In the genomic region with DNA sequence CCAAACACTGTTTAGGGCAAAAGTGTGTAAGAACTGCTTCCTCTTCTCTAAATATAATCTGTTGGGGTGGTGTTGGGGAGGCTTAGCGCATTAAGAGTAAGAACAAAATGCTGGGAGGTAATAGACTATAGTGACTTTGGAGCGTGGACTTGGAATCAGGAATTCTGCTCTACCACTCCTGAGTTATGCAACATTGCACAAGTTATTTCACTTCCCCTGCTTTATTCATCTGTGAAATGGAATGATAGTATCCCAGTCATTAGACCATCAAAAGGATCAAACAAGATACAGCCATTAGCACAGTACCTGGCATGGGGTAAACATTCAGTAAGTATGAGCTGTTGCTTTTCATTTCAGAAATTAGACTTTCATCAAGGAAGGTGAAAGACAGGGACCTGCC, we compare ENCODE assay signal across 1 cellular context.
TF ChIP-seq lines count a peak whose summit lies in the region.

No MANE protein-coding gene starts in this region.

TF ChIP-seq in Ishikawa, 13 proteins besides CTCF, POLR2A, EP300 and RAD21 (continued from another document):
- TF ChIP-seq EGR1 (IDR thresholded peaks at IDR 0.05), result no peak
- TF ChIP-seq TEAD4 (IDR thresholded peaks at IDR 0.05), result peak; percentile 53
- TF ChIP-seq MAX (IDR thresholded peaks at IDR 0.05), result no peak
- no peak for TF ChIP-seq FOXM1 (IDR thresholded peaks at IDR 0.05; ENCODE audit: borderline replicate concordance, low read depth)
- TF ChIP-seq, protein P1, sequence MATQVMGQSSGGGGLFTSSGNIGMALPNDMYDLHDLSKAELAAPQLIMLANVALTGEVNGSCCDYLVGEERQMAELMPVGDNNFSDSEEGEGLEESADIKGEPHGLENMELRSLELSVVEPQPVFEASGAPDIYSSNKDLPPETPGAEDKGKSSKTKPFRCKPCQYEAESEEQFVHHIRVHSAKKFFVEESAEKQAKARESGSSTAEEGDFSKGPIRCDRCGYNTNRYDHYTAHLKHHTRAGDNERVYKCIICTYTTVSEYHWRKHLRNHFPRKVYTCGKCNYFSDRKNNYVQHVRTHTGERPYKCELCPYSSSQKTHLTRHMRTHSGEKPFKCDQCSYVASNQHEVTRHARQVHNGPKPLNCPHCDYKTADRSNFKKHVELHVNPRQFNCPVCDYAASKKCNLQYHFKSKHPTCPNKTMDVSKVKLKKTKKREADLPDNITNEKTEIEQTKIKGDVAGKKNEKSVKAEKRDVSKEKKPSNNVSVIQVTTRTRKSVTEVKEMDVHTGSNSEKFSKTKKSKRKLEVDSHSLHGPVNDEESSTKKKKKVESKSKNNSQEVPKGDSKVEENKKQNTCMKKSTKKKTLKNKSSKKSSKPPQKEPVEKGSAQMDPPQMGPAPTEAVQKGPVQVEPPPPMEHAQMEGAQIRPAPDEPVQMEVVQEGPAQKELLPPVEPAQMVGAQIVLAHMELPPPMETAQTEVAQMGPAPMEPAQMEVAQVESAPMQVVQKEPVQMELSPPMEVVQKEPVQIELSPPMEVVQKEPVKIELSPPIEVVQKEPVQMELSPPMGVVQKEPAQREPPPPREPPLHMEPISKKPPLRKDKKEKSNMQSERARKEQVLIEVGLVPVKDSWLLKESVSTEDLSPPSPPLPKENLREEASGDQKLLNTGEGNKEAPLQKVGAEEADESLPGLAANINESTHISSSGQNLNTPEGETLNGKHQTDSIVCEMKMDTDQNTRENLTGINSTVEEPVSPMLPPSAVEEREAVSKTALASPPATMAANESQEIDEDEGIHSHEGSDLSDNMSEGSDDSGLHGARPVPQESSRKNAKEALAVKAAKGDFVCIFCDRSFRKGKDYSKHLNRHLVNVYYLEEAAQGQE (IDR thresholded peaks at IDR 0.05; ENCODE audit: low read depth), result no peak
- TF ChIP-seq CEBPB (IDR thresholded peaks at IDR 0.05), result peak; percentile 73
- TF ChIP-seq TCF12 (IDR thresholded peaks at IDR 0.05; ENCODE audit: low read depth), result 0 out of 2 replicates have a peak, but pooled peaks have one; percentile 33
- no peak for TF ChIP-seq YY1 (IDR thresholded peaks at IDR 0.05; ENCODE audit: low read depth)
